ENCODE assay signal across 1 cellular context in the genomic region with DNA sequence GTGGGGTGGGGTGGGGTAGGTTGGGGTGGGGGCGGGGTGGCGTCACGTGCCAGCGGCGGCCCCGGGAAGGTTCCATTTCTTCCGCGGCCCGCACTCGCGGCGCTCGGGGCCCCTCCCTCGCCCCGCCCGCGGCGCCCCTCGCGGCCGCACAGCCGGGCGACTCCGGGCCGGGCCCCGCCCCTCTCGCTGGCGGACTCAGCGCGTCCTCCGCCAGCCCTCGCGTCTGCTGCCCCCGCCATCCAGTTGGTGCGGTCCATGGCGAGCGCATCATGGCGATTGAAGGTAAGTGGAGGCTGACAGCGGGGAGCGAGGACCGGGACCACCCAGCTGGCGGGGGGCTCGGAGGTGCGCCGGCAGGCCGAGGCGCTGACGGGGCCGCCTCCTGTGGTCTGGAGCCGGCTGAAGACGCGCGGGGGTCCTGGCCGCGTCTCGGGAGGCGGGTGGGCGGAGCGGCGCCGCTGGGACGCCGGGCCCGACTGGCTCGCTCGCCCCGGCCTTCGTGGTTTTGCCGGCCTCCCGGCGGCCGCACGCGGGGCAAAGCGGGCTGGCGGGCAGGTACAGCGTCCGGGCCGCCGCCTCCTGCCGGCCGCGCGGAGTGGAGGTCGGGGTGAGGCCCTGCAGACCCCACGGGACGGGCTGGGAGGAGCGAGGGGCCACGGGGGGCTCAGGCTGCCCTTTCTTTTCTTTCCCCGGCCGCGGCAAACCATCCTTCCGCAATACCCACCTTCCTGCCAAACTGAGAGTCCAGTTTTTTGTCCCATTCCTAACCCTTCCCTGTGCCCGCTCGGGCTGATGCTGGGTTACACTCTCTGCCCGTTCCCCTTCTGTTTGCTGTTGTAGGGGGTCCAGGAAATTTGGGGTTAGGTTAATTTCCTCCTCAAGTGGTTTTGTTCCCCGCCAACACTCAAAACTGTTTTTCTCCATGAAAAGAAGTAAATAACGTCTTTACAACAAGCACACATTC.
TF ChIP-seq lines count a peak whose summit lies in the region.

A gene (plus strand): TSS at position 222 of the 964 bp plus-strand sequence. CDS start 48 bp downstream, at position 270.

TF ChIP-seq in WTC11, 78 proteins besides CTCF, POLR2A, EP300 and RAD21 (continued from another document):
- TF ChIP-seq, protein P1, sequence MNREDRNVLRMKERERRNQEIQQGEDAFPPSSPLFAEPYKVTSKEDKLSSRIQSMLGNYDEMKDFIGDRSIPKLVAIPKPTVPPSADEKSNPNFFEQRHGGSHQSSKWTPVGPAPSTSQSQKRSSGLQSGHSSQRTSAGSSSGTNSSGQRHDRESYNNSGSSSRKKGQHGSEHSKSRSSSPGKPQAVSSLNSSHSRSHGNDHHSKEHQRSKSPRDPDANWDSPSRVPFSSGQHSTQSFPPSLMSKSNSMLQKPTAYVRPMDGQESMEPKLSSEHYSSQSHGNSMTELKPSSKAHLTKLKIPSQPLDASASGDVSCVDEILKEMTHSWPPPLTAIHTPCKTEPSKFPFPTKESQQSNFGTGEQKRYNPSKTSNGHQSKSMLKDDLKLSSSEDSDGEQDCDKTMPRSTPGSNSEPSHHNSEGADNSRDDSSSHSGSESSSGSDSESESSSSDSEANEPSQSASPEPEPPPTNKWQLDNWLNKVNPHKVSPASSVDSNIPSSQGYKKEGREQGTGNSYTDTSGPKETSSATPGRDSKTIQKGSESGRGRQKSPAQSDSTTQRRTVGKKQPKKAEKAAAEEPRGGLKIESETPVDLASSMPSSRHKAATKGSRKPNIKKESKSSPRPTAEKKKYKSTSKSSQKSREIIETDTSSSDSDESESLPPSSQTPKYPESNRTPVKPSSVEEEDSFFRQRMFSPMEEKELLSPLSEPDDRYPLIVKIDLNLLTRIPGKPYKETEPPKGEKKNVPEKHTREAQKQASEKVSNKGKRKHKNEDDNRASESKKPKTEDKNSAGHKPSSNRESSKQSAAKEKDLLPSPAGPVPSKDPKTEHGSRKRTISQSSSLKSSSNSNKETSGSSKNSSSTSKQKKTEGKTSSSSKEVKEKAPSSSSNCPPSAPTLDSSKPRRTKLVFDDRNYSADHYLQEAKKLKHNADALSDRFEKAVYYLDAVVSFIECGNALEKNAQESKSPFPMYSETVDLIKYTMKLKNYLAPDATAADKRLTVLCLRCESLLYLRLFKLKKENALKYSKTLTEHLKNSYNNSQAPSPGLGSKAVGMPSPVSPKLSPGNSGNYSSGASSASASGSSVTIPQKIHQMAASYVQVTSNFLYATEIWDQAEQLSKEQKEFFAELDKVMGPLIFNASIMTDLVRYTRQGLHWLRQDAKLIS (CRISPR knock-in tag; IDR thresholded peaks at IDR 0.05; ENCODE audit: borderline replicate concordance), result no peak
- TF ChIP-seq, protein P2, sequence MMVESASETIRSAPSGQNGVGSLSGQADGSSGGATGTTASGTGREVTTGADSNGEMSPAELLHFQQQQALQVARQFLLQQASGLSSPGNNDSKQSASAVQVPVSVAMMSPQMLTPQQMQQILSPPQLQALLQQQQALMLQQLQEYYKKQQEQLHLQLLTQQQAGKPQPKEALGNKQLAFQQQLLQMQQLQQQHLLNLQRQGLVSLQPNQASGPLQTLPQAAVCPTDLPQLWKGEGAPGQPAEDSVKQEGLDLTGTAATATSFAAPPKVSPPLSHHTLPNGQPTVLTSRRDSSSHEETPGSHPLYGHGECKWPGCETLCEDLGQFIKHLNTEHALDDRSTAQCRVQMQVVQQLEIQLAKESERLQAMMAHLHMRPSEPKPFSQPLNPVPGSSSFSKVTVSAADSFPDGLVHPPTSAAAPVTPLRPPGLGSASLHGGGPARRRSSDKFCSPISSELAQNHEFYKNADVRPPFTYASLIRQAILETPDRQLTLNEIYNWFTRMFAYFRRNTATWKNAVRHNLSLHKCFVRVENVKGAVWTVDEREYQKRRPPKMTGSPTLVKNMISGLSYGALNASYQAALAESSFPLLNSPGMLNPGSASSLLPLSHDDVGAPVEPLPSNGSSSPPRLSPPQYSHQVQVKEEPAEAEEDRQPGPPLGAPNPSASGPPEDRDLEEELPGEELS (CRISPR knock-in tag; IDR thresholded peaks at IDR 0.05), result no peak; the same call in 1 of the 2 replicates
- TF ChIP-seq CREM (CRISPR knock-in tag; IDR thresholded peaks at IDR 0.05) (peak; percentile 40; the same call in 1 of the 2 replicates), GRHL2 (CRISPR knock-in tag; IDR thresholded peaks at IDR 0.05; ENCODE audit: insufficient replicate concordance, severe bottlenecking) (no peak), TEAD4 (CRISPR knock-in tag; IDR thresholded peaks at IDR 0.05) (no peak), CBFB (CRISPR knock-in tag; IDR thresholded peaks at IDR 0.05; ENCODE audit: low read depth) (no peak), PRRX2 (CRISPR knock-in tag; IDR thresholded peaks at IDR 0.05) (no peak), SMAD3 (CRISPR knock-in tag; IDR thresholded peaks at IDR 0.05; ENCODE audit: borderline replicate concordance) (no peak), MXD4 (CRISPR knock-in tag; IDR thresholded peaks at IDR 0.05; ENCODE audit: borderline replicate concordance) (no peak), TCF7 (CRISPR knock-in tag; IDR thresholded peaks at IDR 0.05; ENCODE audit: low read depth) (no peak), ZNF396 (CRISPR knock-in tag; IDR thresholded peaks at IDR 0.05; ENCODE audit: borderline replicate concordance) (no peak), ZBTB21 (CRISPR knock-in tag; IDR thresholded peaks at IDR 0.05; ENCODE audit: borderline replicate concordance) (no peak), CREB1 (CRISPR knock-in tag; IDR thresholded peaks at IDR 0.05) (no peak), NFYB (CRISPR knock-in tag; conservative IDR thresholded peaks at IDR 0.05; ENCODE audit: low read depth) (no peak), NFATC4 (CRISPR knock-in tag; IDR thresholded peaks at IDR 0.05) (no peak)
- TF ChIP-seq, protein P3, sequence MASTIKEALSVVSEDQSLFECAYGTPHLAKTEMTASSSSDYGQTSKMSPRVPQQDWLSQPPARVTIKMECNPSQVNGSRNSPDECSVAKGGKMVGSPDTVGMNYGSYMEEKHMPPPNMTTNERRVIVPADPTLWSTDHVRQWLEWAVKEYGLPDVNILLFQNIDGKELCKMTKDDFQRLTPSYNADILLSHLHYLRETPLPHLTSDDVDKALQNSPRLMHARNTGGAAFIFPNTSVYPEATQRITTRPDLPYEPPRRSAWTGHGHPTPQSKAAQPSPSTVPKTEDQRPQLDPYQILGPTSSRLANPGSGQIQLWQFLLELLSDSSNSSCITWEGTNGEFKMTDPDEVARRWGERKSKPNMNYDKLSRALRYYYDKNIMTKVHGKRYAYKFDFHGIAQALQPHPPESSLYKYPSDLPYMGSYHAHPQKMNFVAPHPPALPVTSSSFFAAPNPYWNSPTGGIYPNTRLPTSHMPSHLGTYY (CRISPR knock-in tag; IDR thresholded peaks at IDR 0.05), result no peak
- TF ChIP-seq, protein P4, sequence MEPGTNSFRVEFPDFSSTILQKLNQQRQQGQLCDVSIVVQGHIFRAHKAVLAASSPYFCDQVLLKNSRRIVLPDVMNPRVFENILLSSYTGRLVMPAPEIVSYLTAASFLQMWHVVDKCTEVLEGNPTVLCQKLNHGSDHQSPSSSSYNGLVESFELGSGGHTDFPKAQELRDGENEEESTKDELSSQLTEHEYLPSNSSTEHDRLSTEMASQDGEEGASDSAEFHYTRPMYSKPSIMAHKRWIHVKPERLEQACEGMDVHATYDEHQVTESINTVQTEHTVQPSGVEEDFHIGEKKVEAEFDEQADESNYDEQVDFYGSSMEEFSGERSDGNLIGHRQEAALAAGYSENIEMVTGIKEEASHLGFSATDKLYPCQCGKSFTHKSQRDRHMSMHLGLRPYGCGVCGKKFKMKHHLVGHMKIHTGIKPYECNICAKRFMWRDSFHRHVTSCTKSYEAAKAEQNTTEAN (CRISPR knock-in tag; IDR thresholded peaks at IDR 0.05), result peak; percentile 11; the same call in 1 of the 2 replicates
- TF ChIP-seq, protein P5, sequence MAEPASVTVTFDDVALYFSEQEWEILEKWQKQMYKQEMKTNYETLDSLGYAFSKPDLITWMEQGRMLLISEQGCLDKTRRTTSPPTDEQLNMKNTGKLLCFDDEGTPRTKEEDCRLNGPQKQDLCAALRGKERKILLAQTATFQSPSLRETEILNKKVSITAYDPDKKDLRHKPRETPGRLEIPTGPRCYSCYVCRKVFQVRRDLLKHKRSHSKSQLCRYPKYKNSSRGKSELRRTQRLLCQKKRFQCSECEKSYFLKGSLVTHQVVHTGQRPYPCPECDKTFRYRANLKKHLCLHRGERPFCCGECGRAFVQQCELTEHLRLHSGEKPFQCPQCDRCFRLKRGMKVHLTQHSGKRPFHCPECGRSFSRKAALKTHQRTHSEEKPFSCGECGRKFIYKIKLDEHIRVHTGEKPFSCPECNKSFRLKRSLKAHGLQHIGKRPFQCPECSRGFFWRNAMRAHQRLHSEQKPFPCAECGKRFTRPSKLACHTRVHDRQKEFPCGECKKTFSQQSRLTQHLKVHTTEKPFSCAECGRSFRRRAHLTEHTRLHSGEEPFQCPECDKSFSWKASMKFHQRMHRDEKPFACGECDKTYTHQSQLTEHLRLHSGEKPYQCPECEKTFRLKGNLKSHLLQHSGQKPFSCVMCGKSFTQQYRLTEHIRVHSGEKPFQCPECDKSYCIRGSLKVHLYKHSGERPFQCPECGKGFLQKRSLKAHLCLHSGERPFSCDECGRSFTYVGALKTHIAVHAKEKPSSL (CRISPR knock-in tag; conservative IDR thresholded peaks at IDR 0.05), result no peak
- TF ChIP-seq, protein P6, sequence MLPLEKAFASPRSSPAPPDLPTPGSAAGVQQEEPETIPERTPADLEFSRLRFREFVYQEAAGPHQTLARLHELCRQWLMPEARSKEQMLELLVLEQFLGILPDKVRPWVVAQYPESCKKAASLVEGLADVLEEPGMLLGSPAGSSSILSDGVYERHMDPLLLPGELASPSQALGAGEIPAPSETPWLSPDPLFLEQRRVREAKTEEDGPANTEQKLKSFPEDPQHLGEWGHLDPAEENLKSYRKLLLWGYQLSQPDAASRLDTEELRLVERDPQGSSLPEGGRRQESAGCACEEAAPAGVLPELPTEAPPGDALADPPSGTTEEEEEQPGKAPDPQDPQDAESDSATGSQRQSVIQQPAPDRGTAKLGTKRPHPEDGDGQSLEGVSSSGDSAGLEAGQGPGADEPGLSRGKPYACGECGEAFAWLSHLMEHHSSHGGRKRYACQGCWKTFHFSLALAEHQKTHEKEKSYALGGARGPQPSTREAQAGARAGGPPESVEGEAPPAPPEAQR (CRISPR knock-in tag; IDR thresholded peaks at IDR 0.05), result no peak
